11 cellular contexts compared by ENCODE assay signal in genomic region chr1:111538343-111539035, GRCh38. TPM values are rescaled to one million over a fixed set of nuclear protein-coding genes. Genes with fewer than 3 reads are reported as not detected.
DNase-seq lines count a peak whose midpoint lies in the region; ATAC-seq, FAIRE-seq and TF ChIP-seq lines count a peak whose summit lies in the region.
"Had no signal": no experiment of that assay in that cellular context is flagged by ENCODE, and none has a peak within 500 bp of the region (broad histone marks: within the 10 kb centered on the region; RNA-seq: fewer than 3 reads in every experiment).

No MANE protein-coding gene starts in this region.

- TF ChIP-seq EP300 in HepG2 (IDR thresholded peaks at IDR 0.05; ENCODE audit: low read depth in 2 of 2, low read length in 2 of 2) = 0 out of 4 replicates have a peak, but pooled peaks of 1 of the 2 experiments have one; percentile 14
- TF ChIP-seq EP300 in HepG2 (CRISPR knock-in tag; IDR thresholded peaks at IDR 0.05; ENCODE audit: borderline replicate concordance) = no peak

- H3K4me1 ChIP-seq in HUES6 (ENCODE audit: control insufficient read depth, insufficient read depth, low read length) (peaks cover 23% of the 10 kb centered on the region), HepG2 (ENCODE audit: insufficient read depth, low read length) (peaks cover 63% of the 10 kb centered on the region), adrenal gland (replicated peaks in 1 of 2) (no peaks in the 10 kb centered on the region), body of pancreas (no peaks in the 10 kb centered on the region)

- in situ Hi-C loops in brain microvascular endothelial cell (cut with HindIII; ENCODE audit: low pct_ligation_motif_present, low sequenced_read_pairs) (no loop called here), HepG2 (cut with HindIII; ENCODE audit: extremely low pct_ligation_motif_present, low pct_unique_long_range_greater_than_20kb) (no loop called here)

- ATAC-seq in HepG2 (no peak), body of pancreas (no peak)

- intact Hi-C loops in HepG2 (cut with micrococcal nuclease; ENCODE audit: unreplicated experiment) = no loop called here
- intact Hi-C loops in adrenal gland (cut with DNase I) = no loop called here
- intact Hi-C loops in body of pancreas (cut with DNase I) = no loop called here

- no peaks in the 10 kb centered on the region for H3K79me2 ChIP-seq in HepG2 (ENCODE audit: insufficient read depth, low read length)

- no peak for FAIRE-seq in HepG2 (lab: Jason Lieb, UNC)

- no peak for TF ChIP-seq POLR2A in HepG2 (IDR thresholded peaks at IDR 0.05; ENCODE audit: insufficient read depth in 1 of 2, low read depth in 2 of 2, low read length in 2 of 2)
- no peak for TF ChIP-seq POLR2A in adrenal gland (IDR thresholded peaks at IDR 0.05)
- TF ChIP-seq POLR2A in body of pancreas (IDR thresholded peaks at IDR 0.05) = no peak

- H3K36me3 ChIP-seq in HUES6 (ENCODE audit: control insufficient read depth, insufficient read depth, low read length) (no peaks in the 10 kb centered on the region), brain microvascular endothelial cell (replicated peaks) (no peaks in the 10 kb centered on the region), HepG2 (replicated peaks in 1 of 2; ENCODE audit: control insufficient read depth in 1 of 2, insufficient read depth in 2 of 2, low read length in 2 of 2) (no peaks in the 10 kb centered on the region), adrenal gland (replicated peaks in 1 of 2) (no peaks in the 10 kb centered on the region), WERI-Rb-1 (no peaks in the 10 kb centered on the region), body of pancreas (replicated peaks in 1 of 2; ENCODE audit: insufficient read depth in 1 of 2, low read depth in 2 of 2) (no peaks in the 10 kb centered on the region)

- no TSS peak for BruUV-seq in HepG2 (replicated peaks; lab: Mats Ljungman, UMichigan)

- peak; percentile 31 for DNase-seq in AG08396 (ENCODE audit: low spot score)
- DNase-seq in brain microvascular endothelial cell = peak; percentile 46
- DNase-seq in HepG2 (ENCODE audit: low spot score) = peak; percentile 59
- no peak for DNase-seq in UCSD-AML1 (lab: John Stamatoyannopoulos, UW; ENCODE audit: unreplicated experiment)
- no peak for DNase-seq in adrenal gland
- no peak for DNase-seq in WERI-Rb-1
- DNase-seq in body of pancreas = no peak
- DNase-seq: NCI-H1092; stimulated activated CD4-positive, alpha-beta T cell treated with anti-CD3 and anti-CD28 coated beads, Interleukin-2, amount 100 ng/mL, for 24 hours; SW 1271 had no signal

- H3K9me3 ChIP-seq in HUES6 (ENCODE audit: control insufficient read depth, insufficient read depth, low read depth, low read length) (0 out of 2 replicates have a peak, but pooled peaks cover 2% of the 10 kb centered on the region), HepG2 (ENCODE audit: low read length) (no peaks in the 10 kb centered on the region), adrenal gland (replicated peaks in 1 of 3) (no peaks in the 10 kb centered on the region), WERI-Rb-1 (ENCODE audit: severe bottlenecking) (no peaks in the 10 kb centered on the region), body of pancreas (no peaks in the 10 kb centered on the region)

- POLR2A ChIA-PET in HepG2 (lab: Yijun Ruan, JAX) = no interaction called here

- no peak overlapping the region for H2AFZ ChIP-seq in HepG2 (ENCODE audit: low read length)

- CTCF ChIA-PET in HepG2 (lab: Yijun Ruan, JAX; ENCODE audit: low intra/inter-chr PET ratio, low total read pairs) = no interaction called here

- H3K4me2 ChIP-seq in HepG2 (ENCODE audit: low read depth, low read length) = no peak overlapping the region

- TF ChIP-seq RAD21 in HepG2 (CRISPR knock-in tag; IDR thresholded peaks at IDR 0.05) = no peak

- no peaks in the 10 kb centered on the region for H4K20me1 ChIP-seq in HepG2 (ENCODE audit: insufficient read depth, low read length)

- H3K9ac ChIP-seq in HUES6 (ENCODE audit: low read length) (peak overlapping the region; percentile 10), HepG2 (ENCODE audit: insufficient read depth, low read depth, low read length) (no peak overlapping the region)

- H3K27ac ChIP-seq in HUES6 (ENCODE audit: low read depth, low read length) (no peak overlapping the region), brain microvascular endothelial cell (no peak overlapping the region), HepG2 (ENCODE audit: extremely low read length, insufficient read depth, low read length) (no peak overlapping the region), adrenal gland (no peak overlapping the region), WERI-Rb-1 (no peak overlapping the region), body of pancreas (no peak overlapping the region)

- 68% methylated on average over 6 of the region's 6 CpGs for WGBS in HepG2 (ENCODE audit: low lambda C conversion rate)
- 79 to 83% (median 82%) methylated on average over 4 to 6 of the region's 6 CpGs for WGBS in adrenal gland, 4 donors
- 70 to 75% methylated on average over 6 of the region's 6 CpGs for WGBS in body of pancreas, 2 donors

- H3K4me3 ChIP-seq in HUES6 (ENCODE audit: low read depth, low read length) (no peak overlapping the region), brain microvascular endothelial cell (ENCODE audit: low read depth, low read length) (no peak overlapping the region), HepG2 (replicated peaks in 1 of 3; ENCODE audit: insufficient read depth in 1 of 3, low read depth in 2 of 3, low read length in 3 of 3) (no peak overlapping the region), adrenal gland (no peak overlapping the region), WERI-Rb-1 (ENCODE audit: low read depth, low read length) (no peak overlapping the region), body of pancreas (no peak overlapping the region)

- H3K27me3 ChIP-seq in HUES6 (ENCODE audit: control insufficient read depth, insufficient read depth, low read length) = no peaks in the 10 kb centered on the region
- H3K27me3 ChIP-seq in brain microvascular endothelial cell (replicated peaks) = no peaks in the 10 kb centered on the region
- no peaks in the 10 kb centered on the region for H3K27me3 ChIP-seq in HepG2 (ENCODE audit: control insufficient read depth in 1 of 2, insufficient read depth in 2 of 2, low read length in 2 of 2)
- H3K27me3 ChIP-seq in adrenal gland = no peaks in the 10 kb centered on the region
- H3K27me3 ChIP-seq in WERI-Rb-1 (ENCODE audit: insufficient read depth, low read depth, severe bottlenecking) = no peaks in the 10 kb centered on the region
- no peaks in the 10 kb centered on the region for H3K27me3 ChIP-seq in body of pancreas

- no peak for TF ChIP-seq CTCF in brain microvascular endothelial cell (IDR thresholded peaks at IDR 0.05; ENCODE audit: low read depth, low read length, missing control alignments)
- no peak for TF ChIP-seq CTCF in HepG2 (CRISPR knock-in tag; IDR thresholded peaks at IDR 0.05)
- no peak for TF ChIP-seq CTCF in adrenal gland (IDR thresholded peaks at IDR 0.05)
- TF ChIP-seq CTCF in WERI-Rb-1 (IDR thresholded peaks at IDR 0.05; ENCODE audit: low read depth, low read length) = no peak
- no peak for TF ChIP-seq CTCF in body of pancreas (IDR thresholded peaks at IDR 0.05)

RNA-seq across cellular contexts. Expression of gene ADORA3, which starts 35.1 kb away (rescaled TPM):
- total RNA-seq in HepG2 (2016; rRNA removed; fragmentation: Illumina TruSeq; extraction: Trizol) (not detected in 2 replicates), adrenal gland (10 to 100 TPM in 7 of 8 donors, 1 to 10 TPM in 1; 7.5 to 51.0 (median 21.1) TPM), body of pancreas (1 to 10 TPM; 1.6 to 3.6 TPM)
- not detected in 2 replicates for total RNA-seq in HepG2 (2016; cell fraction: cytosol; rRNA removed; fragmentation: Illumina TruSeq; extraction: Trizol; ENCODE audit: low read depth)
- not detected in 2 replicates for total RNA-seq in HepG2 (2016; cell fraction: insoluble cytoplasmic fraction; rRNA removed; fragmentation: Illumina TruSeq; extraction: Trizol)
- total RNA-seq in HepG2 (2016; cell fraction: membrane; rRNA removed; fragmentation: Illumina TruSeq; extraction: Trizol) = not detected in 2 replicates
- total RNA-seq in HepG2 (2016; cell fraction: nucleus; rRNA removed; fragmentation: Illumina TruSeq; extraction: Trizol) = not detected in 2 replicates
- polyA plus RNA-seq in HepG2 (2011; rRNA removed) (0.09 TPM in 1 of 2 replicates, not detected in the other), adrenal gland (10 to 100 TPM in 2 of 3 donors, 1 to 10 TPM in 1; 9.6 to 15.6 (median 10.1) TPM)
- 0.04 TPM in 1 of 2 replicates, not detected in the other for polyA plus RNA-seq in HepG2 (2011; cell fraction: cytosol; rRNA removed)
- polyA plus RNA-seq in HepG2 (2011; cell fraction: nucleus; rRNA removed) = not detected in 2 replicates
- not detected in 2 replicates for polyA plus RNA-seq in HepG2 (2012)
- not detected in 2 replicates for polyA plus RNA-seq in HepG2 (2016; cell fraction: cytosol; fragmentation: Illumina TruSeq; extraction: Trizol; ENCODE audit: low read depth)
- polyA plus RNA-seq in HepG2 (2016; cell fraction: insoluble cytoplasmic fraction; fragmentation: Illumina TruSeq; extraction: Trizol; ENCODE audit: low read depth) = not detected in 2 replicates
- not detected in 2 replicates for polyA plus RNA-seq in HepG2 (2016; cell fraction: membrane; fragmentation: Illumina TruSeq; extraction: Trizol; ENCODE audit: low read depth)
- polyA plus RNA-seq in HepG2 (2016; cell fraction: nucleus; fragmentation: Illumina TruSeq; extraction: Trizol; ENCODE audit: insufficient read depth, low read depth) = not detected in 2 replicates
- polyA minus RNA-seq in HepG2 (2011; rRNA and poly(A)+ RNA removed; ENCODE audit: low replicate concordance) = 0.44 TPM in 1 of 2 replicates, not detected in the other
- polyA minus RNA-seq in HepG2 (2011; cell fraction: cytosol; rRNA and poly(A)+ RNA removed) = not detected in 2 replicates
- not detected in 2 replicates for polyA minus RNA-seq in HepG2 (2011; cell fraction: nucleus; rRNA and poly(A)+ RNA removed)

RNA-seq across cellular contexts. Expression of gene TMIGD3, which starts 35.1 kb away (rescaled TPM):
- total RNA-seq in HepG2 (2016; rRNA removed; fragmentation: Illumina TruSeq; extraction: Trizol) (not detected in 2 replicates), adrenal gland (10 to 100 TPM; 15.9 to 53.1 (median 26.3) TPM), body of pancreas (1 to 10 TPM in 1 of 2 donors, not detected in 1; 1.0 TPM)
- not detected in 2 replicates for total RNA-seq in HepG2 (2016; cell fraction: cytosol; rRNA removed; fragmentation: Illumina TruSeq; extraction: Trizol; ENCODE audit: low read depth)
- total RNA-seq in HepG2 (2016; cell fraction: insoluble cytoplasmic fraction; rRNA removed; fragmentation: Illumina TruSeq; extraction: Trizol) = not detected in 2 replicates
- total RNA-seq in HepG2 (2016; cell fraction: membrane; rRNA removed; fragmentation: Illumina TruSeq; extraction: Trizol) = not detected in 2 replicates
- not detected in 2 replicates for total RNA-seq in HepG2 (2016; cell fraction: nucleus; rRNA removed; fragmentation: Illumina TruSeq; extraction: Trizol)
- polyA plus RNA-seq in HepG2 (2011; rRNA removed) (not detected in 2 replicates), adrenal gland (10 to 100 TPM; 15.8 to 53.8 (median 24.1) TPM)
- polyA plus RNA-seq in HepG2 (2011; cell fraction: cytosol; rRNA removed) = 0.13 TPM in 1 of 2 replicates, not detected in the other
- polyA plus RNA-seq in HepG2 (2011; cell fraction: nucleus; rRNA removed) = not detected in 2 replicates
- polyA plus RNA-seq in HepG2 (2012) = not detected in 2 replicates
- polyA plus RNA-seq in HepG2 (2016; cell fraction: cytosol; fragmentation: Illumina TruSeq; extraction: Trizol; ENCODE audit: low read depth) = not detected in 2 replicates
- polyA plus RNA-seq in HepG2 (2016; cell fraction: insoluble cytoplasmic fraction; fragmentation: Illumina TruSeq; extraction: Trizol; ENCODE audit: low read depth) = not detected in 2 replicates
- not detected in 2 replicates for polyA plus RNA-seq in HepG2 (2016; cell fraction: membrane; fragmentation: Illumina TruSeq; extraction: Trizol; ENCODE audit: low read depth)
- not detected in 2 replicates for polyA plus RNA-seq in HepG2 (2016; cell fraction: nucleus; fragmentation: Illumina TruSeq; extraction: Trizol; ENCODE audit: insufficient read depth, low read depth)
- not detected in 2 replicates for polyA minus RNA-seq in HepG2 (2011; rRNA and poly(A)+ RNA removed; ENCODE audit: low replicate concordance)
- not detected in 2 replicates for polyA minus RNA-seq in HepG2 (2011; cell fraction: cytosol; rRNA and poly(A)+ RNA removed)
- polyA minus RNA-seq in HepG2 (2011; cell fraction: nucleus; rRNA and poly(A)+ RNA removed) = not detected in 2 replicates

Comparison
In these comparisons a context has a peak if more than half of its experiments do, and no peak if none do; other contexts are left out.
1. DNase-seq: peak in AG08396 (single experiment), brain microvascular endothelial cell (single experiment) and HepG2 (single experiment); none in UCSD-AML1 (single experiment), adrenal gland (0 of 7), WERI-Rb-1 (single experiment) and body of pancreas (0 of 4).
2. RNA of gene TMIGD3, which starts 35.1 kb away (total RNA-seq): 15.9 to 53.1 TPM in adrenal gland; 1.0 TPM in body of pancreas and not detected in HepG2; every median in the first group is over 4 times any median in the second.